1 cellular context compared by ENCODE assay signal in genomic region chr10:35259769-35260397, GRCh38.
TF ChIP-seq lines count a peak whose summit lies in the region.

No MANE protein-coding gene starts in this region.

TF ChIP-seq in H1, 55 proteins besides CTCF, POLR2A, EP300 and RAD21:
- no peak for TF ChIP-seq RNF2 (IDR thresholded peaks at IDR 0.05; ENCODE audit: borderline replicate concordance, low read depth, low read length, missing control alignments, poor library complexity, severe bottlenecking)
- TF ChIP-seq NANOG (IDR thresholded peaks at IDR 0.05; ENCODE audit: insufficient read depth, low read depth, low read length, poor library complexity, severe bottlenecking), result no peak
- no peak for TF ChIP-seq PHF8 (conservative IDR thresholded peaks at IDR 0.05; ENCODE audit: low read depth, low read length)
- no peak for TF ChIP-seq KDM4A (IDR thresholded peaks at IDR 0.05; ENCODE audit: low read depth, low read length, severe bottlenecking)
- no peak for TF ChIP-seq POLR2AphosphoS5 (IDR thresholded peaks at IDR 0.05; ENCODE audit: low read depth, low read length)
- TF ChIP-seq JUND (IDR thresholded peaks at IDR 0.05; ENCODE audit: low read length), result no peak
- no peak for TF ChIP-seq GTF2F1 (IDR thresholded peaks at IDR 0.05; ENCODE audit: borderline replicate concordance, low read depth, low read length)
- TF ChIP-seq, protein P1, sequence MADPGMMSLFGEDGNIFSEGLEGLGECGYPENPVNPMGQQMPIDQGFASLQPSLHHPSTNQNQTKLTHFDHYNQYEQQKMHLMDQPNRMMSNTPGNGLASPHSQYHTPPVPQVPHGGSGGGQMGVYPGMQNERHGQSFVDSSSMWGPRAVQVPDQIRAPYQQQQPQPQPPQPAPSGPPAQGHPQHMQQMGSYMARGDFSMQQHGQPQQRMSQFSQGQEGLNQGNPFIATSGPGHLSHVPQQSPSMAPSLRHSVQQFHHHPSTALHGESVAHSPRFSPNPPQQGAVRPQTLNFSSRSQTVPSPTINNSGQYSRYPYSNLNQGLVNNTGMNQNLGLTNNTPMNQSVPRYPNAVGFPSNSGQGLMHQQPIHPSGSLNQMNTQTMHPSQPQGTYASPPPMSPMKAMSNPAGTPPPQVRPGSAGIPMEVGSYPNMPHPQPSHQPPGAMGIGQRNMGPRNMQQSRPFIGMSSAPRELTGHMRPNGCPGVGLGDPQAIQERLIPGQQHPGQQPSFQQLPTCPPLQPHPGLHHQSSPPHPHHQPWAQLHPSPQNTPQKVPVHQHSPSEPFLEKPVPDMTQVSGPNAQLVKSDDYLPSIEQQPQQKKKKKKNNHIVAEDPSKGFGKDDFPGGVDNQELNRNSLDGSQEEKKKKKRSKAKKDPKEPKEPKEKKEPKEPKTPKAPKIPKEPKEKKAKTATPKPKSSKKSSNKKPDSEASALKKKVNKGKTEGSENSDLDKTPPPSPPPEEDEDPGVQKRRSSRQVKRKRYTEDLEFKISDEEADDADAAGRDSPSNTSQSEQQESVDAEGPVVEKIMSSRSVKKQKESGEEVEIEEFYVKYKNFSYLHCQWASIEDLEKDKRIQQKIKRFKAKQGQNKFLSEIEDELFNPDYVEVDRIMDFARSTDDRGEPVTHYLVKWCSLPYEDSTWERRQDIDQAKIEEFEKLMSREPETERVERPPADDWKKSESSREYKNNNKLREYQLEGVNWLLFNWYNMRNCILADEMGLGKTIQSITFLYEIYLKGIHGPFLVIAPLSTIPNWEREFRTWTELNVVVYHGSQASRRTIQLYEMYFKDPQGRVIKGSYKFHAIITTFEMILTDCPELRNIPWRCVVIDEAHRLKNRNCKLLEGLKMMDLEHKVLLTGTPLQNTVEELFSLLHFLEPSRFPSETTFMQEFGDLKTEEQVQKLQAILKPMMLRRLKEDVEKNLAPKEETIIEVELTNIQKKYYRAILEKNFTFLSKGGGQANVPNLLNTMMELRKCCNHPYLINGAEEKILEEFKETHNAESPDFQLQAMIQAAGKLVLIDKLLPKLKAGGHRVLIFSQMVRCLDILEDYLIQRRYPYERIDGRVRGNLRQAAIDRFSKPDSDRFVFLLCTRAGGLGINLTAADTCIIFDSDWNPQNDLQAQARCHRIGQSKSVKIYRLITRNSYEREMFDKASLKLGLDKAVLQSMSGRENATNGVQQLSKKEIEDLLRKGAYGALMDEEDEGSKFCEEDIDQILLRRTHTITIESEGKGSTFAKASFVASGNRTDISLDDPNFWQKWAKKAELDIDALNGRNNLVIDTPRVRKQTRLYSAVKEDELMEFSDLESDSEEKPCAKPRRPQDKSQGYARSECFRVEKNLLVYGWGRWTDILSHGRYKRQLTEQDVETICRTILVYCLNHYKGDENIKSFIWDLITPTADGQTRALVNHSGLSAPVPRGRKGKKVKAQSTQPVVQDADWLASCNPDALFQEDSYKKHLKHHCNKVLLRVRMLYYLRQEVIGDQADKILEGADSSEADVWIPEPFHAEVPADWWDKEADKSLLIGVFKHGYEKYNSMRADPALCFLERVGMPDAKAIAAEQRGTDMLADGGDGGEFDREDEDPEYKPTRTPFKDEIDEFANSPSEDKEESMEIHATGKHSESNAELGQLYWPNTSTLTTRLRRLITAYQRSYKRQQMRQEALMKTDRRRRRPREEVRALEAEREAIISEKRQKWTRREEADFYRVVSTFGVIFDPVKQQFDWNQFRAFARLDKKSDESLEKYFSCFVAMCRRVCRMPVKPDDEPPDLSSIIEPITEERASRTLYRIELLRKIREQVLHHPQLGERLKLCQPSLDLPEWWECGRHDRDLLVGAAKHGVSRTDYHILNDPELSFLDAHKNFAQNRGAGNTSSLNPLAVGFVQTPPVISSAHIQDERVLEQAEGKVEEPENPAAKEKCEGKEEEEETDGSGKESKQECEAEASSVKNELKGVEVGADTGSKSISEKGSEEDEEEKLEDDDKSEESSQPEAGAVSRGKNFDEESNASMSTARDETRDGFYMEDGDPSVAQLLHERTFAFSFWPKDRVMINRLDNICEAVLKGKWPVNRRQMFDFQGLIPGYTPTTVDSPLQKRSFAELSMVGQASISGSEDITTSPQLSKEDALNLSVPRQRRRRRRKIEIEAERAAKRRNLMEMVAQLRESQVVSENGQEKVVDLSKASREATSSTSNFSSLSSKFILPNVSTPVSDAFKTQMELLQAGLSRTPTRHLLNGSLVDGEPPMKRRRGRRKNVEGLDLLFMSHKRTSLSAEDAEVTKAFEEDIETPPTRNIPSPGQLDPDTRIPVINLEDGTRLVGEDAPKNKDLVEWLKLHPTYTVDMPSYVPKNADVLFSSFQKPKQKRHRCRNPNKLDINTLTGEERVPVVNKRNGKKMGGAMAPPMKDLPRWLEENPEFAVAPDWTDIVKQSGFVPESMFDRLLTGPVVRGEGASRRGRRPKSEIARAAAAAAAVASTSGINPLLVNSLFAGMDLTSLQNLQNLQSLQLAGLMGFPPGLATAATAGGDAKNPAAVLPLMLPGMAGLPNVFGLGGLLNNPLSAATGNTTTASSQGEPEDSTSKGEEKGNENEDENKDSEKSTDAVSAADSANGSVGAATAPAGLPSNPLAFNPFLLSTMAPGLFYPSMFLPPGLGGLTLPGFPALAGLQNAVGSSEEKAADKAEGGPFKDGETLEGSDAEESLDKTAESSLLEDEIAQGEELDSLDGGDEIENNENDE (IDR thresholded peaks at IDR 0.05; ENCODE audit: insufficient replicate concordance, low read length), result no peak
- no peak for TF ChIP-seq CEBPB (IDR thresholded peaks at IDR 0.05; ENCODE audit: low read depth, low read length)
- TF ChIP-seq BRCA1 (IDR thresholded peaks at IDR 0.05; ENCODE audit: low read depth, low read length), result no peak
- TF ChIP-seq ASH2L (IDR thresholded peaks at IDR 0.05; ENCODE audit: low read length), result no peak
- no peak for TF ChIP-seq YY1 (IDR thresholded peaks at IDR 0.05; ENCODE audit: low read depth, low read length)
- no peak for TF ChIP-seq TBP (IDR thresholded peaks at IDR 0.05; ENCODE audit: low read depth, low read length)
- no peak for TF ChIP-seq SUZ12 (IDR thresholded peaks at IDR 0.05; ENCODE audit: low read length)
- no peak for TF ChIP-seq SP1 (IDR thresholded peaks at IDR 0.05; ENCODE audit: low read depth, low read length)
- TF ChIP-seq RBBP5 (IDR thresholded peaks at IDR 0.05; ENCODE audit: borderline replicate concordance, low read depth, low read length), result no peak
TF ChIP-seq in H1: peak in this region for 0.
